7 cellular contexts compared by ENCODE assay signal in the genomic region with DNA sequence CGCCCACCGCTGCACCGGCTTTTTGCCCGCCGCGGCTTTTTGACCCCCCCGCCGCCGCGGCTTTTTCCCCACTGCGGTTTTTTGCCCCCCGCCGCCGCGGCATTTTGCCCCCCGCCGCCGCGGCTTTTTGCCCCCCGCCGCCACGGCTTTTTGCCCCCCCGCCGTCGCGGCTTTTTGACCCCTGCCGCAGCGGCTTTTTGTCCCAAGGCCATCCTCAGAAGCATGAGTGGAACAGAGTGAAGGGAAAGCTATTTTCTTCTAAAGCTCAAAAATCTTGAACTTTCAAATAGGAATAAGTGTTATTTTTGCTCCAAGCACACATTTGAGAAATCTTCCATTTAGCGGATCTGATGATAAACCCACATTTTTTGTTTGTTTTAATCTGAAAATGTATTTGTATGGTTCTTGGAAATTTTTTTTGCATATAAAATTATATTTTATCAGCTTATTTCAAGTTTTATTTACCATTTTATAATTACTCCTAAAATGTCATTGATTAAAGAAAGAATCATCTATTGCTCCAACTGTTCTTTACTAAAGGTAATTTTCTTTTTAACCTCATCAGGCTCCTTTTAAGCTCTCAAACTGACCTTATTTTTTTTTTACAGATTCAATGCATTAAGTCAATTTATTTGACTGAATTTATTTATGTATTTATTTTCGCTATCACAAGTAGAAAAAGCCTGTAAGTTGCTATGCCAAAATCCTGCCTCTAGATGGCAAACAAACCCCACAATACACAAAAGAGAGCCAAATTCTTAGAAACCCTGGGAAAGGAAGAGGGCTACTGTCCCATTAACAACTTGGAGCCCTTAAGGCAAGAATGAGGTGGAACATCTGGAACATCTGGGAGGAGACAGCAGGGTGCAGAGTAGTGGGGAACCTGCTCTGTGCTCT.
A peak's percentile ranks its signal among the peaks of the same experiment; 100 is the strongest.
DNase-seq lines count a peak whose midpoint lies in the region; ATAC-seq, FAIRE-seq and TF ChIP-seq lines count a peak whose summit lies in the region.
"Not testable (repeated sequence)": the region's sequence is repeated elsewhere in the genome, so short reads cannot be mapped to it uniquely, and the experiment has no call there.

No MANE protein-coding gene starts in this region.

- intact Hi-C loops in prostate gland (cut with DNase I): not testable (repeated sequence)

- H2AFZ ChIP-seq in hepatocyte: not testable (repeated sequence)

- peak; percentile 24 for DNase-seq in DMS53 (lab: John Stamatoyannopoulos, UW)
- peak; percentile 18 for DNase-seq in Jurkat, Clone E6-1 (ENCODE audit: low read depth, low spot score)
- peak; percentile 11 for DNase-seq in RCC 7860 (ENCODE audit: low spot score)
- DNase-seq in dermis microvascular lymphatic vessel endothelial cell (ENCODE audit: low read depth in 2 of 2): peak; percentile 27 to 45
- DNase-seq in hepatocyte (ENCODE audit: low spot score): not testable (repeated sequence)
- DNase-seq in prostate gland (ENCODE audit: low spot score): peak; percentile 5

- not testable (repeated sequence) for H3K4me3 ChIP-seq in Jurkat, Clone E6-1 (ENCODE audit: low read length); hepatocyte; prostate gland

- H3K4me1 Mint-ChIP-seq in activated T-helper 17 cell treated with anti-CD3 and anti-CD28 coated beads, Interleukin-2, amount 50 U/mL, for 72 hours: not testable (repeated sequence)

- not testable (repeated sequence) for H3K79me2 ChIP-seq in hepatocyte

- H3K27ac Mint-ChIP-seq in activated T-helper 17 cell treated with anti-CD3 and anti-CD28 coated beads, Interleukin-2, amount 50 U/mL, for 72 hours: not testable (repeated sequence)

- TF ChIP-seq POLR2A in prostate gland (IDR thresholded peaks at IDR 0.05): not testable (repeated sequence)

- H3K9me3 ChIP-seq in hepatocyte (ENCODE audit: low read depth); prostate gland: not testable (repeated sequence)

- not testable (repeated sequence) for H3K4me2 ChIP-seq in hepatocyte

- H4K20me1 ChIP-seq in hepatocyte (ENCODE audit: insufficient read depth, poor library complexity, severe bottlenecking): not testable (repeated sequence)

- H3K4me1 ChIP-seq in hepatocyte (ENCODE audit: insufficient read depth); prostate gland (replicated peaks): not testable (repeated sequence)

- H3K36me3 ChIP-seq in hepatocyte (replicated peaks; ENCODE audit: insufficient read depth, low read depth); prostate gland: not testable (repeated sequence)

- not testable (repeated sequence) for ATAC-seq in activated T-helper 17 cell treated with anti-CD3 and anti-CD28 coated beads, Interleukin-2, amount 50 U/mL, for 72 hours (replicated peaks)

- not testable (repeated sequence) for H3K9me2 ChIP-seq in hepatocyte (replicated peaks; ENCODE audit: insufficient read depth)

- peaks cover 53% of the 10 kb centered on the region for H3K27me3 Mint-ChIP-seq in activated T-helper 17 cell treated with anti-CD3 and anti-CD28 coated beads, Interleukin-2, amount 50 U/mL, for 72 hours

- FAIRE-seq in RCC 7860 (lab: Jason Lieb, UNC): peak; percentile 69

- WGBS in hepatocyte (ENCODE audit: low lambda C conversion rate, missing lambda C conversion rate): 91% methylated on average over 5 of the region's 30 CpGs
- 15% methylated on average over 11 of the region's 30 CpGs for WGBS in prostate gland

- H3K27me3 ChIP-seq in hepatocyte; prostate gland (replicated peaks; ENCODE audit: insufficient read depth): not testable (repeated sequence)

- not testable (repeated sequence) for H3K9me3 Mint-ChIP-seq in activated T-helper 17 cell treated with anti-CD3 and anti-CD28 coated beads, Interleukin-2, amount 50 U/mL, for 72 hours

- not testable (repeated sequence) for H3K27ac ChIP-seq in hepatocyte, prostate gland

- H3K4me3 Mint-ChIP-seq in activated T-helper 17 cell treated with anti-CD3 and anti-CD28 coated beads, Interleukin-2, amount 50 U/mL, for 72 hours: peak overlapping the region; percentile 16

- peak; percentile 7 for TF ChIP-seq CTCF in hepatocyte (IDR thresholded peaks at IDR 0.05; ENCODE audit: poor library complexity)
- peak in 2 of 4 experiments; percentile 51 to 55 for TF ChIP-seq CTCF in prostate gland (IDR thresholded peaks at IDR 0.05)

- H3K36me3 Mint-ChIP-seq in activated T-helper 17 cell treated with anti-CD3 and anti-CD28 coated beads, Interleukin-2, amount 50 U/mL, for 72 hours (ENCODE audit: low read depth): not testable (repeated sequence)
